1 cellular context compared by ENCODE assay signal in genomic region chr3:142595951-142596725, GRCh38.
TF ChIP-seq lines count a peak whose summit lies in the region.

Gene PLS1 (plus strand): TSS chr3:142596393. CDS start chr3:142664238, 67,845 bp downstream.

TF ChIP-seq in HepG2, 621 proteins besides CTCF, POLR2A, EP300 and RAD21 (continued from another document and continues in another):
- TF ChIP-seq ZBTB40 (IDR thresholded peaks at IDR 0.05), result no peak
- peak; percentile 57; the same call in 1 of the 2 replicates for TF ChIP-seq ZBTB40 (CRISPR knock-in tag; IDR thresholded peaks at IDR 0.05)
- no peak for TF ChIP-seq ZNF10 (CRISPR knock-in tag; IDR thresholded peaks at IDR 0.05; ENCODE audit: borderline replicate concordance, low read depth)
- TF ChIP-seq SETDB1 (CRISPR knock-in tag; IDR thresholded peaks at IDR 0.05; ENCODE audit: borderline replicate concordance), result no peak
- TF ChIP-seq FOXO1 (CRISPR knock-in tag; IDR thresholded peaks at IDR 0.05), result no peak
- peak; percentile 67; the same call in 1 of the 2 replicates for TF ChIP-seq PAX8 (CRISPR knock-in tag; IDR thresholded peaks at IDR 0.05; ENCODE audit: borderline replicate concordance)
- TF ChIP-seq SOX5 (CRISPR knock-in tag; IDR thresholded peaks at IDR 0.05; ENCODE audit: borderline replicate concordance), result no peak
- TF ChIP-seq ZZZ3 (CRISPR knock-in tag; IDR thresholded peaks at IDR 0.05; ENCODE audit: borderline replicate concordance), result no peak
- TF ChIP-seq MLLT10 (CRISPR knock-in tag; IDR thresholded peaks at IDR 0.05), result no peak
- no peak for TF ChIP-seq IKZF1 (IDR thresholded peaks at IDR 0.05)
- TF ChIP-seq ZNF331 (CRISPR knock-in tag; IDR thresholded peaks at IDR 0.05), result peak; percentile 51
- peak; percentile 85; the same call in 1 of the 2 replicates for TF ChIP-seq PHF21A (CRISPR knock-in tag; IDR thresholded peaks at IDR 0.05)
- TF ChIP-seq THRA (CRISPR knock-in tag; IDR thresholded peaks at IDR 0.05; ENCODE audit: borderline replicate concordance), result peak; percentile 75; the same call in 1 of the 2 replicates
- peak; percentile 24; the same call in 1 of the 2 replicates for TF ChIP-seq NFYC (CRISPR knock-in tag; IDR thresholded peaks at IDR 0.05)
- TF ChIP-seq TFAP4 (IDR thresholded peaks at IDR 0.05; ENCODE audit: borderline replicate concordance, low read depth), result no peak
- TF ChIP-seq, protein P1, sequence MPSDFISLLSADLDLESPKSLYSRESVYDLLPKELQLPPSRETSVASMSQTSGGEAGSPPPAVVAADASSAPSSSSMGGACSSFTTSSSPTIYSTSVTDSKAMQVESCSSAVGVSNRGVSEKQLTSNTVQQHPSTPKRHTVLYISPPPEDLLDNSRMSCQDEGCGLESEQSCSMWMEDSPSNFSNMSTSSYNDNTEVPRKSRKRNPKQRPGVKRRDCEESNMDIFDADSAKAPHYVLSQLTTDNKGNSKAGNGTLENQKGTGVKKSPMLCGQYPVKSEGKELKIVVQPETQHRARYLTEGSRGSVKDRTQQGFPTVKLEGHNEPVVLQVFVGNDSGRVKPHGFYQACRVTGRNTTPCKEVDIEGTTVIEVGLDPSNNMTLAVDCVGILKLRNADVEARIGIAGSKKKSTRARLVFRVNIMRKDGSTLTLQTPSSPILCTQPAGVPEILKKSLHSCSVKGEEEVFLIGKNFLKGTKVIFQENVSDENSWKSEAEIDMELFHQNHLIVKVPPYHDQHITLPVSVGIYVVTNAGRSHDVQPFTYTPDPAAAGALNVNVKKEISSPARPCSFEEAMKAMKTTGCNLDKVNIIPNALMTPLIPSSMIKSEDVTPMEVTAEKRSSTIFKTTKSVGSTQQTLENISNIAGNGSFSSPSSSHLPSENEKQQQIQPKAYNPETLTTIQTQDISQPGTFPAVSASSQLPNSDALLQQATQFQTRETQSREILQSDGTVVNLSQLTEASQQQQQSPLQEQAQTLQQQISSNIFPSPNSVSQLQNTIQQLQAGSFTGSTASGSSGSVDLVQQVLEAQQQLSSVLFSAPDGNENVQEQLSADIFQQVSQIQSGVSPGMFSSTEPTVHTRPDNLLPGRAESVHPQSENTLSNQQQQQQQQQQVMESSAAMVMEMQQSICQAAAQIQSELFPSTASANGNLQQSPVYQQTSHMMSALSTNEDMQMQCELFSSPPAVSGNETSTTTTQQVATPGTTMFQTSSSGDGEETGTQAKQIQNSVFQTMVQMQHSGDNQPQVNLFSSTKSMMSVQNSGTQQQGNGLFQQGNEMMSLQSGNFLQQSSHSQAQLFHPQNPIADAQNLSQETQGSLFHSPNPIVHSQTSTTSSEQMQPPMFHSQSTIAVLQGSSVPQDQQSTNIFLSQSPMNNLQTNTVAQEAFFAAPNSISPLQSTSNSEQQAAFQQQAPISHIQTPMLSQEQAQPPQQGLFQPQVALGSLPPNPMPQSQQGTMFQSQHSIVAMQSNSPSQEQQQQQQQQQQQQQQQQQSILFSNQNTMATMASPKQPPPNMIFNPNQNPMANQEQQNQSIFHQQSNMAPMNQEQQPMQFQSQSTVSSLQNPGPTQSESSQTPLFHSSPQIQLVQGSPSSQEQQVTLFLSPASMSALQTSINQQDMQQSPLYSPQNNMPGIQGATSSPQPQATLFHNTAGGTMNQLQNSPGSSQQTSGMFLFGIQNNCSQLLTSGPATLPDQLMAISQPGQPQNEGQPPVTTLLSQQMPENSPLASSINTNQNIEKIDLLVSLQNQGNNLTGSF (CRISPR knock-in tag; IDR thresholded peaks at IDR 0.05), result 0 out of 2 replicates have a peak, but pooled peaks have one; percentile 52
- TF ChIP-seq ZNF891 (CRISPR knock-in tag; IDR thresholded peaks at IDR 0.05), result peak; percentile 67; the same call in 1 of the 2 replicates
- no peak for TF ChIP-seq RFX1 (IDR thresholded peaks at IDR 0.05)
- peak; percentile 94 for TF ChIP-seq PRDM10 (CRISPR knock-in tag; IDR thresholded peaks at IDR 0.05; ENCODE audit: low read depth)
- no peak for TF ChIP-seq ZNF382 (CRISPR knock-in tag; IDR thresholded peaks at IDR 0.05; ENCODE audit: borderline replicate concordance)
- TF ChIP-seq ZNF577 (CRISPR knock-in tag; IDR thresholded peaks at IDR 0.05; ENCODE audit: borderline replicate concordance, low read depth), result no peak
- TF ChIP-seq ZBTB10 (CRISPR knock-in tag; IDR thresholded peaks at IDR 0.05; ENCODE audit: borderline replicate concordance), result no peak; the same call in 1 of the 2 replicates
- peak; percentile 82 for TF ChIP-seq ZNF747 (CRISPR knock-in tag; IDR thresholded peaks at IDR 0.05; ENCODE audit: borderline replicate concordance)
- TF ChIP-seq, protein P2, sequence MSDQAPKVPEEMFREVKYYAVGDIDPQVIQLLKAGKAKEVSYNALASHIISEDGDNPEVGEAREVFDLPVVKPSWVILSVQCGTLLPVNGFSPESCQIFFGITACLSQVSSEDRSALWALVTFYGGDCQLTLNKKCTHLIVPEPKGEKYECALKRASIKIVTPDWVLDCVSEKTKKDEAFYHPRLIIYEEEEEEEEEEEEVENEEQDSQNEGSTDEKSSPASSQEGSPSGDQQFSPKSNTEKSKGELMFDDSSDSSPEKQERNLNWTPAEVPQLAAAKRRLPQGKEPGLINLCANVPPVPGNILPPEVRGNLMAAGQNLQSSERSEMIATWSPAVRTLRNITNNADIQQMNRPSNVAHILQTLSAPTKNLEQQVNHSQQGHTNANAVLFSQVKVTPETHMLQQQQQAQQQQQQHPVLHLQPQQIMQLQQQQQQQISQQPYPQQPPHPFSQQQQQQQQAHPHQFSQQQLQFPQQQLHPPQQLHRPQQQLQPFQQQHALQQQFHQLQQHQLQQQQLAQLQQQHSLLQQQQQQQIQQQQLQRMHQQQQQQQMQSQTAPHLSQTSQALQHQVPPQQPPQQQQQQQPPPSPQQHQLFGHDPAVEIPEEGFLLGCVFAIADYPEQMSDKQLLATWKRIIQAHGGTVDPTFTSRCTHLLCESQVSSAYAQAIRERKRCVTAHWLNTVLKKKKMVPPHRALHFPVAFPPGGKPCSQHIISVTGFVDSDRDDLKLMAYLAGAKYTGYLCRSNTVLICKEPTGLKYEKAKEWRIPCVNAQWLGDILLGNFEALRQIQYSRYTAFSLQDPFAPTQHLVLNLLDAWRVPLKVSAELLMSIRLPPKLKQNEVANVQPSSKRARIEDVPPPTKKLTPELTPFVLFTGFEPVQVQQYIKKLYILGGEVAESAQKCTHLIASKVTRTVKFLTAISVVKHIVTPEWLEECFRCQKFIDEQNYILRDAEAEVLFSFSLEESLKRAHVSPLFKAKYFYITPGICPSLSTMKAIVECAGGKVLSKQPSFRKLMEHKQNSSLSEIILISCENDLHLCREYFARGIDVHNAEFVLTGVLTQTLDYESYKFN (CRISPR knock-in tag; conservative IDR thresholded peaks at IDR 0.05), result peak; percentile 60
